ENCODE assay signal across 1 cellular context in genomic region chr10:28676968-28677888, GRCh38.
TF ChIP-seq lines count a peak whose summit lies in the region.

Gene BAMBI (plus strand): TSS chr10:28677521. CDS start chr10:28677898, 377 bp downstream.

TF ChIP-seq in K562, 482 proteins besides CTCF, POLR2A, EP300 and RAD21 (continued from another document and continues in another):
- no peak for TF ChIP-seq NCOA2 (IDR thresholded peaks at IDR 0.05; ENCODE audit: partially characterized antibody in 2 of 2)
- TF ChIP-seq, protein P1, sequence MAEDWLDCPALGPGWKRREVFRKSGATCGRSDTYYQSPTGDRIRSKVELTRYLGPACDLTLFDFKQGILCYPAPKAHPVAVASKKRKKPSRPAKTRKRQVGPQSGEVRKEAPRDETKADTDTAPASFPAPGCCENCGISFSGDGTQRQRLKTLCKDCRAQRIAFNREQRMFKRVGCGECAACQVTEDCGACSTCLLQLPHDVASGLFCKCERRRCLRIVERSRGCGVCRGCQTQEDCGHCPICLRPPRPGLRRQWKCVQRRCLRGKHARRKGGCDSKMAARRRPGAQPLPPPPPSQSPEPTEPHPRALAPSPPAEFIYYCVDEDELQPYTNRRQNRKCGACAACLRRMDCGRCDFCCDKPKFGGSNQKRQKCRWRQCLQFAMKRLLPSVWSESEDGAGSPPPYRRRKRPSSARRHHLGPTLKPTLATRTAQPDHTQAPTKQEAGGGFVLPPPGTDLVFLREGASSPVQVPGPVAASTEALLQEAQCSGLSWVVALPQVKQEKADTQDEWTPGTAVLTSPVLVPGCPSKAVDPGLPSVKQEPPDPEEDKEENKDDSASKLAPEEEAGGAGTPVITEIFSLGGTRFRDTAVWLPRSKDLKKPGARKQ (CRISPR knock-in tag; IDR thresholded peaks at IDR 0.05) = no peak
- no peak for TF ChIP-seq ZFPM2 (CRISPR knock-in tag; IDR thresholded peaks at IDR 0.05)
- TF ChIP-seq ZBTB17 (CRISPR knock-in tag; IDR thresholded peaks at IDR 0.05) = no peak
- TF ChIP-seq CHD1 (IDR thresholded peaks at IDR 0.05; ENCODE audit: low read length) = peak; percentile 76
- no peak for TF ChIP-seq ZNF695 (CRISPR knock-in tag; IDR thresholded peaks at IDR 0.05)
- peak; percentile 75; the same call in 1 of the 2 replicates for TF ChIP-seq ATF7 (IDR thresholded peaks at IDR 0.05)
- no peak for TF ChIP-seq USF2 (CRISPR knock-in tag; IDR thresholded peaks at IDR 0.05)
- TF ChIP-seq TEAD1 (CRISPR knock-in tag; IDR thresholded peaks at IDR 0.05) = no peak
- no peak for TF ChIP-seq ZNF121 (CRISPR knock-in tag; conservative IDR thresholded peaks at IDR 0.05)
- TF ChIP-seq ZNF184 (CRISPR knock-in tag; IDR thresholded peaks at IDR 0.05) = no peak
- TF ChIP-seq ZNF274 (IDR thresholded peaks at IDR 0.05; ENCODE audit: borderline replicate concordance, low read depth, low read length) = no peak
- no peak for TF ChIP-seq NFE2 (IDR thresholded peaks at IDR 0.05; ENCODE audit: low read depth)
- TF ChIP-seq, protein P2, sequence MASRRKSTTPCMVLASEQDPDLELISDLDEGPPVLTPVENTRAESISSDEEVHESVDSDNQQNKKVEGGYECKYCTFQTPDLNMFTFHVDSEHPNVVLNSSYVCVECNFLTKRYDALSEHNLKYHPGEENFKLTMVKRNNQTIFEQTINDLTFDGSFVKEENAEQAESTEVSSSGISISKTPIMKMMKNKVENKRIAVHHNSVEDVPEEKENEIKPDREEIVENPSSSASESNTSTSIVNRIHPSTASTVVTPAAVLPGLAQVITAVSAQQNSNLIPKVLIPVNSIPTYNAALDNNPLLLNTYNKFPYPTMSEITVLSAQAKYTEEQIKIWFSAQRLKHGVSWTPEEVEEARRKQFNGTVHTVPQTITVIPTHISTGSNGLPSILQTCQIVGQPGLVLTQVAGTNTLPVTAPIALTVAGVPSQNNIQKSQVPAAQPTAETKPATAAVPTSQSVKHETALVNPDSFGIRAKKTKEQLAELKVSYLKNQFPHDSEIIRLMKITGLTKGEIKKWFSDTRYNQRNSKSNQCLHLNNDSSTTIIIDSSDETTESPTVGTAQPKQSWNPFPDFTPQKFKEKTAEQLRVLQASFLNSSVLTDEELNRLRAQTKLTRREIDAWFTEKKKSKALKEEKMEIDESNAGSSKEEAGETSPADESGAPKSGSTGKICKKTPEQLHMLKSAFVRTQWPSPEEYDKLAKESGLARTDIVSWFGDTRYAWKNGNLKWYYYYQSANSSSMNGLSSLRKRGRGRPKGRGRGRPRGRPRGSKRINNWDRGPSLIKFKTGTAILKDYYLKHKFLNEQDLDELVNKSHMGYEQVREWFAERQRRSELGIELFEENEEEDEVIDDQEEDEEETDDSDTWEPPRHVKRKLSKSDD (conservative IDR thresholded peaks at IDR 0.05; ENCODE audit: low read length) = no peak
- peak; percentile 97 for TF ChIP-seq CXXC5 (CRISPR knock-in tag; IDR thresholded peaks at IDR 0.05)
- no peak for TF ChIP-seq ZNF644 (tag; IDR thresholded peaks at IDR 0.05; ENCODE audit: low read depth)
- TF ChIP-seq ZNF699 (CRISPR knock-in tag; IDR thresholded peaks at IDR 0.05; ENCODE audit: insufficient replicate concordance) = no peak
- no peak for TF ChIP-seq TSC22D4 (tag; IDR thresholded peaks at IDR 0.05)
- peak; percentile 86 for TF ChIP-seq GATAD2B (IDR thresholded peaks at IDR 0.05; ENCODE audit: borderline replicate concordance)
- TF ChIP-seq NFIC (IDR thresholded peaks at IDR 0.05) = peak; percentile 33; the same call in 1 of the 2 replicates
- no peak for TF ChIP-seq GTF2B (IDR thresholded peaks at IDR 0.05; ENCODE audit: extremely low read depth, insufficient read length)
- TF ChIP-seq, protein P3, sequence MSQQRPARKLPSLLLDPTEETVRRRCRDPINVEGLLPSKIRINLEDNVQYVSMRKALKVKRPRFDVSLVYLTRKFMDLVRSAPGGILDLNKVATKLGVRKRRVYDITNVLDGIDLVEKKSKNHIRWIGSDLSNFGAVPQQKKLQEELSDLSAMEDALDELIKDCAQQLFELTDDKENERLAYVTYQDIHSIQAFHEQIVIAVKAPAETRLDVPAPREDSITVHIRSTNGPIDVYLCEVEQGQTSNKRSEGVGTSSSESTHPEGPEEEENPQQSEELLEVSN (IDR thresholded peaks at IDR 0.05; ENCODE audit: borderline replicate concordance in 1 of 2, extremely low read depth in 1 of 2, insufficient read depth in 1 of 2, insufficient read length in 1 of 2, low read depth in 1 of 2, low read length in 1 of 2, poor library complexity in 1 of 2, severe bottlenecking in 1 of 2) = peak; percentile 14 to 68
- no peak for TF ChIP-seq ZSCAN32 (CRISPR knock-in tag; IDR thresholded peaks at IDR 0.05)
- TF ChIP-seq CBX5 (IDR thresholded peaks at IDR 0.05; ENCODE audit: borderline replicate concordance, low read depth) = no peak
- TF ChIP-seq MCM5 (IDR thresholded peaks at IDR 0.05; ENCODE audit: low read depth) = no peak
- no peak for TF ChIP-seq HLTF (IDR thresholded peaks at IDR 0.05)
- TF ChIP-seq FOXA3 (CRISPR knock-in tag; conservative IDR thresholded peaks at IDR 0.05 in 1 of 2, IDR thresholded peaks at IDR 0.05 in 1 of 2) = no peak
- no peak for TF ChIP-seq ZNF277 (CRISPR knock-in tag; IDR thresholded peaks at IDR 0.05; ENCODE audit: borderline replicate concordance)
- no peak for TF ChIP-seq SMAD2 (IDR thresholded peaks at IDR 0.05; ENCODE audit: low read depth, low read length)
- TF ChIP-seq HMG20B (CRISPR knock-in tag; IDR thresholded peaks at IDR 0.05) = no peak
- no peak for TF ChIP-seq ZNF146 (CRISPR knock-in tag; IDR thresholded peaks at IDR 0.05; ENCODE audit: unreplicated experiment)
- TF ChIP-seq KDM1A (IDR thresholded peaks at IDR 0.05) = no peak
- no peak for TF ChIP-seq ZNF239 (CRISPR knock-in tag; IDR thresholded peaks at IDR 0.05)
- TF ChIP-seq STAG1 (CRISPR knock-in tag; IDR thresholded peaks at IDR 0.05; ENCODE audit: borderline replicate concordance) = peak; percentile 3; the same call in 1 of the 2 replicates
- no peak for TF ChIP-seq NUFIP1 (IDR thresholded peaks at IDR 0.05; ENCODE audit: partially characterized antibody)
- TF ChIP-seq TCF7 (IDR thresholded peaks at IDR 0.05; ENCODE audit: borderline replicate concordance) = no peak
- no peak for TF ChIP-seq KAT8 (IDR thresholded peaks at IDR 0.05; ENCODE audit: low read depth)
- TF ChIP-seq ETV1 (tag; conservative IDR thresholded peaks at IDR 0.05; ENCODE audit: low read depth) = no peak
- TF ChIP-seq EZH2 (IDR thresholded peaks at IDR 0.05; ENCODE audit: borderline replicate concordance, low read depth, low read length) = no peak
- no peak for TF ChIP-seq CBX2 (IDR thresholded peaks at IDR 0.05; ENCODE audit: insufficient read depth, low read length, poor library complexity, severe bottlenecking)
- TF ChIP-seq MBD2 (IDR thresholded peaks at IDR 0.05; ENCODE audit: borderline replicate concordance, low read depth) = peak; percentile 41; the same call in 1 of the 2 replicates
- TF ChIP-seq POLR2AphosphoS5 (IDR thresholded peaks at IDR 0.05; ENCODE audit: control insufficient read depth, insufficient read depth, low read depth, low read length) = peak; percentile 86
- no peak for TF ChIP-seq ELK1 (CRISPR knock-in tag; IDR thresholded peaks at IDR 0.05)
- TF ChIP-seq, protein P4, sequence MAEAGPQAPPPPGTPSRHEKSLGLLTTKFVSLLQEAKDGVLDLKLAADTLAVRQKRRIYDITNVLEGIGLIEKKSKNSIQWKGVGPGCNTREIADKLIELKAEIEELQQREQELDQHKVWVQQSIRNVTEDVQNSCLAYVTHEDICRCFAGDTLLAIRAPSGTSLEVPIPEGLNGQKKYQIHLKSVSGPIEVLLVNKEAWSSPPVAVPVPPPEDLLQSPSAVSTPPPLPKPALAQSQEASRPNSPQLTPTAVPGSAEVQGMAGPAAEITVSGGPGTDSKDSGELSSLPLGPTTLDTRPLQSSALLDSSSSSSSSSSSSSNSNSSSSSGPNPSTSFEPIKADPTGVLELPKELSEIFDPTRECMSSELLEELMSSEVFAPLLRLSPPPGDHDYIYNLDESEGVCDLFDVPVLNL (CRISPR knock-in tag; IDR thresholded peaks at IDR 0.05; ENCODE audit: low read depth) = no peak
- no peak for TF ChIP-seq GATA2 (CRISPR knock-in tag; IDR thresholded peaks at IDR 0.05)
- TF ChIP-seq, protein P5, sequence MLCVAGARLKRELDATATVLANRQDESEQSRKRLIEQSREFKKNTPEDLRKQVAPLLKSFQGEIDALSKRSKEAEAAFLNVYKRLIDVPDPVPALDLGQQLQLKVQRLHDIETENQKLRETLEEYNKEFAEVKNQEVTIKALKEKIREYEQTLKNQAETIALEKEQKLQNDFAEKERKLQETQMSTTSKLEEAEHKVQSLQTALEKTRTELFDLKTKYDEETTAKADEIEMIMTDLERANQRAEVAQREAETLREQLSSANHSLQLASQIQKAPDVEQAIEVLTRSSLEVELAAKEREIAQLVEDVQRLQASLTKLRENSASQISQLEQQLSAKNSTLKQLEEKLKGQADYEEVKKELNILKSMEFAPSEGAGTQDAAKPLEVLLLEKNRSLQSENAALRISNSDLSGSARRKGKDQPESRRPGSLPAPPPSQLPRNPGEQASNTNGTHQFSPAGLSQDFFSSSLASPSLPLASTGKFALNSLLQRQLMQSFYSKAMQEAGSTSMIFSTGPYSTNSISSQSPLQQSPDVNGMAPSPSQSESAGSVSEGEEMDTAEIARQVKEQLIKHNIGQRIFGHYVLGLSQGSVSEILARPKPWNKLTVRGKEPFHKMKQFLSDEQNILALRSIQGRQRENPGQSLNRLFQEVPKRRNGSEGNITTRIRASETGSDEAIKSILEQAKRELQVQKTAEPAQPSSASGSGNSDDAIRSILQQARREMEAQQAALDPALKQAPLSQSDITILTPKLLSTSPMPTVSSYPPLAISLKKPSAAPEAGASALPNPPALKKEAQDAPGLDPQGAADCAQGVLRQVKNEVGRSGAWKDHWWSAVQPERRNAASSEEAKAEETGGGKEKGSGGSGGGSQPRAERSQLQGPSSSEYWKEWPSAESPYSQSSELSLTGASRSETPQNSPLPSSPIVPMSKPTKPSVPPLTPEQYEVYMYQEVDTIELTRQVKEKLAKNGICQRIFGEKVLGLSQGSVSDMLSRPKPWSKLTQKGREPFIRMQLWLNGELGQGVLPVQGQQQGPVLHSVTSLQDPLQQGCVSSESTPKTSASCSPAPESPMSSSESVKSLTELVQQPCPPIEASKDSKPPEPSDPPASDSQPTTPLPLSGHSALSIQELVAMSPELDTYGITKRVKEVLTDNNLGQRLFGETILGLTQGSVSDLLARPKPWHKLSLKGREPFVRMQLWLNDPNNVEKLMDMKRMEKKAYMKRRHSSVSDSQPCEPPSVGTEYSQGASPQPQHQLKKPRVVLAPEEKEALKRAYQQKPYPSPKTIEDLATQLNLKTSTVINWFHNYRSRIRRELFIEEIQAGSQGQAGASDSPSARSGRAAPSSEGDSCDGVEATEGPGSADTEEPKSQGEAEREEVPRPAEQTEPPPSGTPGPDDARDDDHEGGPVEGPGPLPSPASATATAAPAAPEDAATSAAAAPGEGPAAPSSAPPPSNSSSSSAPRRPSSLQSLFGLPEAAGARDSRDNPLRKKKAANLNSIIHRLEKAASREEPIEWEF (CRISPR knock-in tag; IDR thresholded peaks at IDR 0.05) = no peak
- no peak for TF ChIP-seq FOXK1 (CRISPR knock-in tag; IDR thresholded peaks at IDR 0.05; ENCODE audit: borderline replicate concordance)
- TF ChIP-seq, protein P6, sequence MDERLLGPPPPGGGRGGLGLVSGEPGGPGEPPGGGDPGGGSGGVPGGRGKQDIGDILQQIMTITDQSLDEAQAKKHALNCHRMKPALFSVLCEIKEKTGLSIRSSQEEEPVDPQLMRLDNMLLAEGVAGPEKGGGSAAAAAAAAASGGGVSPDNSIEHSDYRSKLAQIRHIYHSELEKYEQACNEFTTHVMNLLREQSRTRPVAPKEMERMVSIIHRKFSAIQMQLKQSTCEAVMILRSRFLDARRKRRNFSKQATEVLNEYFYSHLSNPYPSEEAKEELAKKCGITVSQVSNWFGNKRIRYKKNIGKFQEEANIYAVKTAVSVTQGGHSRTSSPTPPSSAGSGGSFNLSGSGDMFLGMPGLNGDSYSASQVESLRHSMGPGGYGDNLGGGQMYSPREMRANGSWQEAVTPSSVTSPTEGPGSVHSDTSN (CRISPR knock-in tag; IDR thresholded peaks at IDR 0.05; ENCODE audit: low read depth) = peak; percentile 46
- TF ChIP-seq, protein P6 (tag; conservative IDR thresholded peaks at IDR 0.05; ENCODE audit: low read depth) = no peak
- TF ChIP-seq ZZZ3 (IDR thresholded peaks at IDR 0.05) = no peak
- no peak for TF ChIP-seq SMARCB1 (IDR thresholded peaks at IDR 0.05; ENCODE audit: insufficient read length, low read depth)
- no peak for TF ChIP-seq MXI1 (IDR thresholded peaks at IDR 0.05; ENCODE audit: low read depth, low read length)
